In genomic region chr2:33488715-33489540, GRCh38 we compare ENCODE assay signal across 13 cellular contexts. TPM values are rescaled to one million over a fixed set of nuclear protein-coding genes. Genes with fewer than 3 reads are reported as not detected.
A peak's percentile ranks its signal among the peaks of the same experiment; 100 is the strongest.
DNase-seq lines count a peak whose midpoint lies in the region; ATAC-seq and TF ChIP-seq lines count a peak whose summit lies in the region.
"Had no signal": no experiment of that assay in that cellular context is flagged by ENCODE, and none has a peak within 500 bp of the region (broad histone marks: within the 10 kb centered on the region; RNA-seq: fewer than 3 reads in every experiment).

No MANE protein-coding gene starts in this region.

- H3K36me3 ChIP-seq in gastroesophageal sphincter = no peaks in the 10 kb centered on the region
- H3K36me3 ChIP-seq: BLaER1, MG63 had no signal

- peaks cover 0 to 4% (median 0%) of the 10 kb centered on the region in 3 donors for H3K9me3 ChIP-seq in gastroesophageal sphincter

- 81 to 88% methylated on average over 8 of the region's 8 CpGs for WGBS in gastroesophageal sphincter (ENCODE audit: low coverage in 1 of 2), 2 donors

- H3K27ac ChIP-seq in gastroesophageal sphincter = no peak overlapping the region
- H3K27ac ChIP-seq: BLaER1 had no signal

- TF ChIP-seq POLR2A in gastroesophageal sphincter (IDR thresholded peaks at IDR 0.05) = no peak

- H3K27me3 ChIP-seq in gastroesophageal sphincter = no peaks in the 10 kb centered on the region
- H3K27me3 ChIP-seq: BLaER1, MG63 had no signal

- ATAC-seq in GM19035 (IDR thresholded peaks at IDR 0.05; ENCODE audit: unreplicated experiment) = peak; percentile 48
- peak; percentile 40 for ATAC-seq in HG02763 (IDR thresholded peaks at IDR 0.05; ENCODE audit: unreplicated experiment)
- peak; percentile 44 for ATAC-seq in HG03571 (IDR thresholded peaks at IDR 0.05; ENCODE audit: unreplicated experiment)
- ATAC-seq in gastroesophageal sphincter = no peak
- ATAC-seq: GM23338, sciatic nerve had no signal

- no peak overlapping the region for H3K4me3 ChIP-seq in gastroesophageal sphincter
- H3K4me3 ChIP-seq: BLaER1, GM23338, MG63 had no signal

- TF ChIP-seq CTCF in GM10266 (IDR thresholded peaks at IDR 0.05; ENCODE audit: control insufficient read depth, insufficient read depth, low read depth, missing control alignments) = no peak
- no peak for TF ChIP-seq CTCF in gastroesophageal sphincter (IDR thresholded peaks at IDR 0.05)

- H3K4me1 ChIP-seq in gastroesophageal sphincter = peaks cover 4 to 19% (median 5%) of the 10 kb centered on the region in 3 donors

- TF ChIP-seq EP300 in gastroesophageal sphincter (IDR thresholded peaks at IDR 0.05) = no peak

- peak; percentile 32 for DNase-seq in GM10266 (ENCODE audit: extremely low spot score)
- no peak for DNase-seq in RPMI8226
- no peak for DNase-seq in OCI-M2 (lab: John Stamatoyannopoulos, UW; ENCODE audit: unreplicated experiment)
- no peak for DNase-seq in 8988T
- DNase-seq: activated CD4-positive, alpha-beta T cell treated with anti-CD3 and anti-CD28 coated beads for 48 hours; MG63 had no signal

RNA-seq across cellular contexts. Expression of gene RASGRP3, which starts 12.5 kb away (rescaled TPM):
- 10 to 100 TPM in 1 of 4 donors, 1 to 10 TPM in 3; 2.6 to 23.3 (median 8.3) TPM for total RNA-seq in gastroesophageal sphincter
